ENCODE assay signal across 18 cellular contexts in genomic region chr20:37439223-37439933, GRCh38.
"Had no signal": no experiment of that assay in that cellular context is flagged by ENCODE, and none has a peak within 500 bp of the region (broad histone marks: within the 10 kb centered on the region; RNA-seq: fewer than 3 reads in every experiment).

No MANE protein-coding gene starts in this region.

- H3K4me3 Mint-ChIP-seq: activated CD4-positive, alpha-beta memory T cell treated with anti-CD3 and anti-CD28 coated beads for 36 hours; activated naive CD8-positive, alpha-beta T cell had no signal

- FAIRE-seq: colon had no signal

- H3K27ac Mint-ChIP-seq: activated CD4-positive, alpha-beta memory T cell treated with anti-CD3 and anti-CD28 coated beads for 36 hours; activated naive CD8-positive, alpha-beta T cell had no signal

- H3K27ac ChIP-seq: dorsolateral prefrontal cortex, epithelial cell of prostate, left ventricle myocardium inferior, prostate gland, right atrium auricular region, tibial nerve, vagina had no signal

- H3K36me3 ChIP-seq: left ventricle myocardium inferior, prostate gland, right atrium auricular region, tibial nerve, vagina had no signal

- H3K9me3 Mint-ChIP-seq: activated CD4-positive, alpha-beta memory T cell treated with anti-CD3 and anti-CD28 coated beads for 36 hours had no signal

- H3K36me3 Mint-ChIP-seq: activated CD4-positive, alpha-beta memory T cell treated with anti-CD3 and anti-CD28 coated beads for 36 hours; activated naive CD8-positive, alpha-beta T cell had no signal

- H3K4me3 ChIP-seq: dorsolateral prefrontal cortex, left ventricle myocardium inferior, prostate gland, right atrium auricular region, tibial nerve, vagina had no signal

- H3K4me1 ChIP-seq: left ventricle myocardium inferior, prostate gland, right atrium auricular region, tibial nerve, vagina had no signal

- DNase-seq: activated CD4-positive, alpha-beta memory T cell treated with anti-CD3 and anti-CD28 coated beads for 36 hours; activated CD4-positive, alpha-beta T cell treated with anti-CD3 and anti-CD28 coated beads for 4 hours; amygdala; central memory CD4-positive, alpha-beta T cell; foreskin fibroblast; left ventricle myocardium inferior; mammary epithelial cell; stimulated activated CD4-positive, alpha-beta T cell treated with anti-CD3 and anti-CD28 coated beads, Interleukin-2, amount 100 ng/mL, for 24 hours; stimulated activated naive CD4-positive, alpha-beta T cell treated with Interleukin-2 at 50 U/mL for 16 hours; T-helper 2 cell had no signal

- H3K27me3 ChIP-seq: right atrium auricular region, vagina had no signal

- H3K9me3 ChIP-seq: left ventricle myocardium inferior, prostate gland, right atrium auricular region, vagina had no signal

- H3K27me3 Mint-ChIP-seq: activated CD4-positive, alpha-beta memory T cell treated with anti-CD3 and anti-CD28 coated beads for 36 hours had no signal
